10 cellular contexts compared by ENCODE assay signal in the genomic region with DNA sequence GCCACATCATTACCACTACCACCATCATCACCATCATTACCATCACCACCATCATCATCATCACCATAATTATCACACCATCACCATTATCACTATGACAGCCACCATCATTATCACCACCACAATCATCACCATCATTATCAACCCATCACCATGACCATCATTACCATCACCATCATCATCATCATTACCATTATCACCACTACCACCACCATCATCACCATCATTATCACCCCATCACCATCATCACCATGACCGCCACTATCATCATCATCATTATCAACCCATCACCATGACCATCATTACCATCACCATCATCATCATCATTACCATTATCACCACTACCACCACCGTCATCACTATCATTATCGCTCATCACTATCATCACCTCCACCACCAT. TPM values are rescaled to one million over a fixed set of nuclear protein-coding genes. Genes with fewer than 3 reads are reported as not detected.
"Had no signal": no experiment of that assay in that cellular context is flagged by ENCODE, and none has a peak within 500 bp of the region (broad histone marks: within the 10 kb centered on the region; RNA-seq: fewer than 3 reads in every experiment).

No MANE protein-coding gene starts in this region.

RNA-seq across cellular contexts. Expression of a gene that starts 36.5 kb away (rescaled TPM):
- total RNA-seq: activated CD4-positive, alpha-beta memory T cell treated with anti-CD3 and anti-CD28 coated beads for 36 hours; activated CD4-positive, alpha-beta T cell treated with anti-CD3 and anti-CD28 coated beads, Interleukin-2, amount 10 ng/mL, durations not matched to agents 24 days and 14 days; activated CD8-positive, alpha-beta memory T cell treated with anti-CD3 and anti-CD28 coated beads for 36 hours; activated CD8-positive, alpha-beta T cell treated with anti-CD3 and anti-CD28 coated beads for 36 hours; activated naive CD4-positive, alpha-beta T cell treated with anti-CD3 and anti-CD28 coated beads for 36 hours; activated naive CD4-positive, alpha-beta T cell treated with anti-CD3 and anti-CD28 coated beads, Interleukin-2, amount 50 U/mL, for 72 hours; activated naive CD8-positive, alpha-beta T cell treated with anti-CD3 and anti-CD28 coated beads for 36 hours; activated T-cell treated with anti-CD3 and anti-CD28 coated beads, Interleukin-2, amount 50 U/mL, for 72 hours; activated T-helper 1 cell treated with anti-CD3 and anti-CD28 coated beads, Interleukin-12 subunit alpha, Interleukin-12 subunit beta, Interleukin-2, Interleukin-4 antibody, amounts not matched to agents 30 ng/mL and 10 ng/mL and 1 ng/mL, durations not matched to agents 14 hours and 24 hours and 36 hours; activated T-helper 17 cell treated with anti-CD3 and anti-CD28 coated beads, Interleukin-2, amount 50 U/mL, for 72 hours had no signal
